Comparison of ENCODE assay signal across 34 cellular contexts in the genomic region with DNA sequence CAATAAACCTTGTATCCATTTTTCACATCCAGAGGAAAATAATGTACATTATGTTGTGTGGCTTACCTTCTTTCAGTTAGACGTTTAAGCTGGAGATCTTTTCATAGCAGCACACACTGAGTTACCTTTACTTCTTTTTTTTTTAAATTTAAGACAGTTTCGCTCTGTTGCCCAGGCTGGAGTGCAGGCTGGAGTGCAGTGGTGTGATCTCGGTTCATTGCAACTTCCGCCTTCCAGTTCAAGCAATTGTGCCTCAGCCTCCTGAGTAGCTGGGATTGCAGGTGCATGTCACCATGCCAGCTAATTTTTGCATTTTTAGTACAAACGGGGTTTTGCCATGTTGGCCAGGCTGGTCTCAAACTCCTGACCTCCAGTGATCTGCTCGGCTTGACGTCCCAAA.
"Had no signal": no experiment of that assay in that cellular context is flagged by ENCODE, and none has a peak within 500 bp of the region (broad histone marks: within the 10 kb centered on the region; RNA-seq: fewer than 3 reads in every experiment).

No MANE protein-coding gene starts in this region.

- H3K27ac ChIP-seq: brain microvascular endothelial cell, gastrocnemius medialis, hepatocyte, neural progenitor cell, parathyroid adenoma, psoas muscle, sigmoid colon, stomach, thyroid gland, upper lobe of right lung, VCaP had no signal

- ATAC-seq: activated CD4-positive, CD25-positive, alpha-beta regulatory T cell treated with anti-CD3 and anti-CD28 coated beads, Interleukin-2, amount 50 U/mL, for 24 hours; activated T-cell treated with anti-CD3 and anti-CD28 coated beads, Interleukin-2, amount 50 U/mL, for 4 hours; activated T-helper 17 cell treated with anti-CD3 and anti-CD28 coated beads, Interleukin-2, amount 50 U/mL, for 72 hours; effector memory CD8-positive, alpha-beta T cell; gastrocnemius medialis; left colon; natural killer cell; psoas muscle; stimulated activated effector memory CD8-positive, alpha-beta T cell treated with anti-CD3 and anti-CD28 coated beads, Interleukin-12 subunit alpha, Interleukin-12 subunit beta, amount 100 ng/mL, for 72 hours; upper lobe of right lung had no signal

- H3K27me3 ChIP-seq: brain microvascular endothelial cell, gastrocnemius medialis, hepatocyte, neural progenitor cell, sigmoid colon, thyroid gland, upper lobe of right lung had no signal

- H2AFZ ChIP-seq: hepatocyte, neural progenitor cell, parathyroid adenoma had no signal

- H3K9ac ChIP-seq: neural progenitor cell, parathyroid adenoma had no signal

- H3K4me3 Mint-ChIP-seq: activated CD4-positive, alpha-beta memory T cell treated with anti-CD3 and anti-CD28 coated beads, Interleukin-2, amount 10 ng/mL, durations not matched to agents 7 days and 5 days; activated CD4-positive, alpha-beta T cell treated with anti-CD3 and anti-CD28 coated beads, Interleukin-2, amount 10 ng/mL, durations not matched to agents 24 days and 14 days; activated T-cell treated with anti-CD3 and anti-CD28 coated beads, Interleukin-2, amount 50 U/mL, for 4 hours; activated T-helper 17 cell treated with anti-CD3 and anti-CD28 coated beads, Interleukin-2, amount 50 U/mL, for 72 hours; effector memory CD8-positive, alpha-beta T cell; immature natural killer cell; mesothelial cell of epicardium; natural killer cell; neural progenitor cell; stimulated activated effector memory CD8-positive, alpha-beta T cell treated with anti-CD3 and anti-CD28 coated beads, Interleukin-12 subunit alpha, Interleukin-12 subunit beta, amount 100 ng/mL, for 72 hours; T-helper 1 cell treated with Interleukin-12 subunit alpha and Interleukin-12 subunit beta and Interleukin-4 antibody, amounts not matched to agents 30 μg/mL and 1 μg/mL, for 36 hours had no signal

- H3K27ac Mint-ChIP-seq: activated CD4-positive, alpha-beta memory T cell treated with anti-CD3 and anti-CD28 coated beads, Interleukin-2, amount 10 ng/mL, durations not matched to agents 7 days and 5 days; activated CD4-positive, alpha-beta T cell treated with anti-CD3 and anti-CD28 coated beads, Interleukin-2, amount 10 ng/mL, durations not matched to agents 24 days and 14 days; activated T-helper 17 cell treated with anti-CD3 and anti-CD28 coated beads, Interleukin-2, amount 50 U/mL, for 72 hours; effector memory CD8-positive, alpha-beta T cell; immature natural killer cell; mesothelial cell of epicardium; natural killer cell; neural progenitor cell; stimulated activated effector memory CD8-positive, alpha-beta T cell treated with anti-CD3 and anti-CD28 coated beads, Interleukin-12 subunit alpha, Interleukin-12 subunit beta, amount 100 ng/mL, for 72 hours; T-helper 1 cell treated with Interleukin-12 subunit alpha and Interleukin-12 subunit beta and Interleukin-4 antibody, amounts not matched to agents 30 μg/mL and 1 μg/mL, for 36 hours had no signal

- H3K4me1 ChIP-seq: gastrocnemius medialis, neural progenitor cell, parathyroid adenoma, thyroid gland, upper lobe of right lung had no signal

- H3K36me3 Mint-ChIP-seq: immature natural killer cell; mesothelial cell of epicardium; natural killer cell; neural progenitor cell; stimulated activated effector memory CD8-positive, alpha-beta T cell treated with anti-CD3 and anti-CD28 coated beads, Interleukin-12 subunit alpha, Interleukin-12 subunit beta, amount 100 ng/mL, for 72 hours had no signal

- H3K9me3 Mint-ChIP-seq: activated T-helper 17 cell treated with anti-CD3 and anti-CD28 coated beads, Interleukin-2, amount 50 U/mL, for 72 hours; effector memory CD8-positive, alpha-beta T cell; immature natural killer cell; natural killer cell had no signal

- H3K4me1 Mint-ChIP-seq: immature natural killer cell; mesothelial cell of epicardium; neural progenitor cell; stimulated activated effector memory CD8-positive, alpha-beta T cell treated with anti-CD3 and anti-CD28 coated beads, Interleukin-12 subunit alpha, Interleukin-12 subunit beta, amount 100 ng/mL, for 72 hours had no signal

- H3K4me2 ChIP-seq: hepatocyte, neural progenitor cell had no signal

- H3K79me2 ChIP-seq: parathyroid adenoma had no signal

- DNase-seq: activated CD4-positive, alpha-beta memory T cell treated with anti-CD3 and anti-CD28 coated beads, Interleukin-2, amount 10 ng/mL, durations not matched to agents 7 days and 5 days; activated CD4-positive, alpha-beta T cell treated with anti-CD3 and anti-CD28 coated beads, Interleukin-2, amount 10 ng/mL, durations not matched to agents 24 days and 14 days; activated gamma-delta T cell treated with Interleukin-2 at 50 U/mL for 16 hours; activated naive CD4-positive, alpha-beta T cell treated with anti-CD3 and anti-CD28 coated beads, Interleukin-2, amount 50 U/mL, for 16 hours; activated T-cell treated with anti-CD3 and anti-CD28 coated beads, Interleukin-2, amount 50 U/mL, for 4 hours; amniotic stem cell; brain microvascular endothelial cell; cortex of kidney; effector memory CD8-positive, alpha-beta T cell; erythroblast; gastrocnemius medialis; immature natural killer cell; kidney; left colon; mammary epithelial cell; natural killer cell; occipital lobe; psoas muscle; sigmoid colon; small intestine; stimulated activated CD4-positive, alpha-beta T cell treated with anti-CD3 and anti-CD28 coated beads, Interleukin-4, amount 100 ng/mL, for 24 hours; stomach; T-helper 9 cell; upper lobe of right lung had no signal

- H3K4me3 ChIP-seq: gastrocnemius medialis, hepatocyte, neural progenitor cell, psoas muscle, sigmoid colon, stomach, thyroid gland, upper lobe of right lung had no signal
